In genomic region chr1:229558460-229559335, GRCh38 we compare ENCODE assay signal across 1 cellular context.
A peak's percentile ranks its signal among the peaks of the same experiment; 100 is the strongest.
TF ChIP-seq lines count a peak whose summit lies in the region.

TSS of gene ABCB10 (minus strand) at chr1:229558707. CDS start at chr1:229558652, 55 bp downstream.

TF ChIP-seq in K562, 482 proteins besides CTCF, POLR2A, EP300 and RAD21 (continued from another document and continues in another):
- peak; percentile 98 for TF ChIP-seq XRCC5 (IDR thresholded peaks at IDR 0.05; ENCODE audit: low read depth, low read length)
- TF ChIP-seq BACH1 (tag; IDR thresholded peaks at IDR 0.05): no peak
- TF ChIP-seq IRF2 (CRISPR knock-in tag; IDR thresholded peaks at IDR 0.05): no peak; the same call in 1 of the 2 replicates
- no peak for TF ChIP-seq ZNF24 (IDR thresholded peaks at IDR 0.05)
- TF ChIP-seq TCFL5 (CRISPR knock-in tag; conservative IDR thresholded peaks at IDR 0.05): no peak
- TF ChIP-seq ELF4 (CRISPR knock-in tag; IDR thresholded peaks at IDR 0.05): no peak
- peak; percentile 62 for TF ChIP-seq KDM5B (IDR thresholded peaks at IDR 0.05; ENCODE audit: insufficient replicate concordance, low read depth, low read length)
- TF ChIP-seq NR2C1 (IDR thresholded peaks at IDR 0.05): no peak
- no peak; the same call in 1 of the 2 replicates for TF ChIP-seq NR2C1 (tag; IDR thresholded peaks at IDR 0.05)
- no peak for TF ChIP-seq ZNF140 (CRISPR knock-in tag; IDR thresholded peaks at IDR 0.05)
- TF ChIP-seq KLF13 (tag; IDR thresholded peaks at IDR 0.05; ENCODE audit: borderline replicate concordance, low read depth): peak; percentile 92; the same call in 1 of the 2 replicates
- TF ChIP-seq KLF16 (IDR thresholded peaks at IDR 0.05): peak; percentile 61; the same call in 1 of the 2 replicates
- TF ChIP-seq ZBTB9 (CRISPR knock-in tag; IDR thresholded peaks at IDR 0.05): peak; percentile 51; the same call in 1 of the 2 replicates
- no peak for TF ChIP-seq ETS2 (tag; IDR thresholded peaks at IDR 0.05; ENCODE audit: borderline replicate concordance, poor library complexity, severe bottlenecking)
- TF ChIP-seq NFIC (IDR thresholded peaks at IDR 0.05): peak; percentile 42
- TF ChIP-seq ZNF584 (CRISPR knock-in tag; IDR thresholded peaks at IDR 0.05; ENCODE audit: low read depth): no peak
- TF ChIP-seq SNRNP70 (optimal IDR thresholded peaks at IDR 0.05; ENCODE audit: low read depth, low read length): no peak
- peak; percentile 54; the same call in 1 of the 2 replicates for TF ChIP-seq SMARCA4 (IDR thresholded peaks at IDR 0.05)
- no peak for TF ChIP-seq HEY1 (CRISPR knock-in tag; IDR thresholded peaks at IDR 0.05; ENCODE audit: borderline replicate concordance)
- no peak for TF ChIP-seq RBM39 (optimal IDR thresholded peaks at IDR 0.05; ENCODE audit: low read depth, low read length)
- TF ChIP-seq ZNF384 (IDR thresholded peaks at IDR 0.05; ENCODE audit: low read depth, low read length): peak; percentile 56; the same call in 1 of the 2 replicates
- no peak for TF ChIP-seq NR3C1 (CRISPR knock-in tag; IDR thresholded peaks at IDR 0.05)
- 0 out of 2 replicates have a peak, but pooled peaks have one; percentile 82 for TF ChIP-seq ZNF395 (CRISPR knock-in tag; IDR thresholded peaks at IDR 0.05)
- TF ChIP-seq AFF4 (CRISPR knock-in tag; IDR thresholded peaks at IDR 0.05): no peak; the same call in 1 of the 2 replicates
- peak; percentile 98 for TF ChIP-seq ZBTB7A (IDR thresholded peaks at IDR 0.05; ENCODE audit: borderline replicate concordance, control insufficient read depth, low read depth, low read length)
- no peak for TF ChIP-seq ZNF696 (CRISPR knock-in tag; conservative IDR thresholded peaks at IDR 0.05)
- TF ChIP-seq ZNF217 (CRISPR knock-in tag; IDR thresholded peaks at IDR 0.05): no peak
- no peak; the same call in 1 of the 2 replicates for TF ChIP-seq MTA1 (IDR thresholded peaks at IDR 0.05; ENCODE audit: borderline replicate concordance)
- TF ChIP-seq DEAF1 (CRISPR knock-in tag; IDR thresholded peaks at IDR 0.05): peak; percentile 71
- no peak for TF ChIP-seq ZEB2 (IDR thresholded peaks at IDR 0.05)
- peak; percentile 68; the same call in 1 of the 2 replicates for TF ChIP-seq LCOR (CRISPR knock-in tag; IDR thresholded peaks at IDR 0.05)
- TF ChIP-seq ZNF347 (CRISPR knock-in tag; IDR thresholded peaks at IDR 0.05; ENCODE audit: low read depth): no peak
- TF ChIP-seq IRF9 (tag; IDR thresholded peaks at IDR 0.05): no peak
- peak; percentile 90 for TF ChIP-seq U2AF1 (optimal IDR thresholded peaks at IDR 0.05; ENCODE audit: low read depth, low read length)
- TF ChIP-seq PHF20 (IDR thresholded peaks at IDR 0.05; ENCODE audit: partially characterized antibody): no peak
- peak; percentile 99 for TF ChIP-seq NRF1 (conservative IDR thresholded peaks at IDR 0.05 in 1 of 2, IDR thresholded peaks at IDR 0.05 in 1 of 2)
- no peak for TF ChIP-seq MTA2 (IDR thresholded peaks at IDR 0.05; ENCODE audit: low read depth)
- TF ChIP-seq ZNF143 (CRISPR knock-in tag; IDR thresholded peaks at IDR 0.05): peak; percentile 63
- TF ChIP-seq KDM4B (IDR thresholded peaks at IDR 0.05; ENCODE audit: borderline replicate concordance in 2 of 2, low read depth in 1 of 2): 0 out of 4 replicates have a peak, but pooled peaks of 1 of the 2 experiments have one; percentile 28
- TF ChIP-seq GMEB1 (CRISPR knock-in tag; IDR thresholded peaks at IDR 0.05): peak; percentile 94
- TF ChIP-seq MITF (IDR thresholded peaks at IDR 0.05): no peak; the same call in 1 of the 2 replicates
- no peak for TF ChIP-seq MBD2 (IDR thresholded peaks at IDR 0.05; ENCODE audit: borderline replicate concordance, low read depth)
- peak; percentile 78; the same call in 1 of the 2 replicates for TF ChIP-seq DPF2 (IDR thresholded peaks at IDR 0.05)
- TF ChIP-seq CBX1 (IDR thresholded peaks at IDR 0.05; ENCODE audit: low read depth): peak; percentile 78; the same call in 1 of the 2 replicates
- TF ChIP-seq MCM7 (IDR thresholded peaks at IDR 0.05): no peak
- TF ChIP-seq HMGN3 (IDR thresholded peaks at IDR 0.05; ENCODE audit: borderline replicate concordance, extremely low read depth, insufficient read length, low read depth, low read length): peak; percentile 98
- TF ChIP-seq MAFK (IDR thresholded peaks at IDR 0.05; ENCODE audit: low read length): no peak
- TF ChIP-seq CBFB (CRISPR knock-in tag; IDR thresholded peaks at IDR 0.05): peak; percentile 66; the same call in 1 of the 2 replicates
- no peak for TF ChIP-seq TBL1XR1 (IDR thresholded peaks at IDR 0.05; ENCODE audit: low read length in 2 of 2)
